In genomic region chr5:140227046-140227445, GRCh38 we compare ENCODE assay signal across 28 cellular contexts. TPM values are rescaled to one million over a fixed set of nuclear protein-coding genes. Genes with fewer than 3 reads are reported as not detected.
DNase-seq lines count a peak whose midpoint lies in the region; ATAC-seq, FAIRE-seq and TF ChIP-seq lines count a peak whose summit lies in the region.
"Had no signal": no experiment of that assay in that cellular context is flagged by ENCODE, and none has a peak within 500 bp of the region (broad histone marks: within the 10 kb centered on the region; RNA-seq: fewer than 3 reads in every experiment).

No MANE protein-coding gene starts in this region.

- H3K4me2 ChIP-seq in GM23338 (no peak overlapping the region), K562 (ENCODE audit: insufficient read depth, low read length) (no peak overlapping the region)

- CTCF ChIA-PET in Caco-2 (lab: Charles Lee), result interaction anchor here (0.8 to 1.1 kb wide), 3 partner anchors 11 to 57 kb away, joined by 4 to 9 read pairs (median 5); no protein-coding TSS in a partner anchor
- CTCF ChIA-PET in K562 (lab: Yijun Ruan, JAX; ENCODE audit: low intra/inter-chr PET ratio), result no interaction called here

- peaks cover 4% of the 10 kb centered on the region for H3K9me1 ChIP-seq in K562 (ENCODE audit: control insufficient read depth, insufficient read depth, low read length)

- TF ChIP-seq POLR2A in K562 (conservative IDR thresholded peaks at IDR 0.05), result no peak

- intact Hi-C loops in Caco-2 (cut with micrococcal nuclease; ENCODE audit: unreplicated experiment), result no loop called here
- intact Hi-C loops in K562 (cut with micrococcal nuclease), result loop anchor here (1.0 kb wide), 1 partner anchor 58 kb away; no protein-coding TSS in a partner anchor
- intact Hi-C loops in activated T-helper 1 cell treated with anti-CD3 and anti-CD28 coated beads, Interleukin-12 subunit alpha, Interleukin-12 subunit beta, Interleukin-2, Interleukin-4 antibody, amounts not matched to agents 30 ng/mL and 10 ng/mL and 1 ng/mL, durations not matched to agents 14 hours and 24 hours and 36 hours (cut with micrococcal nuclease), result no loop called here

- H2AFZ ChIP-seq in GM23338, result no peak overlapping the region
- H2AFZ ChIP-seq in K562 (ENCODE audit: low read depth, low read length), result no peak overlapping the region

- peak; percentile 64 for ATAC-seq in GM23338
- ATAC-seq in K562, result peak; percentile 35; the same call in 2 of the 3 replicates
- ATAC-seq in GM18517 (IDR thresholded peaks at IDR 0.05; ENCODE audit: unreplicated experiment), result no peak
- ATAC-seq in GM18511 (IDR thresholded peaks at IDR 0.05; ENCODE audit: unreplicated experiment), result no peak
- ATAC-seq: left cardiac atrium; SK-N-SH treated with all-trans-retinoic acid at 6 μM for 48 hours; stimulated activated naive B cell treated with anti-CD40 and anti-IgM and Interleukin-4, amounts not matched to agents 10 μg/mL and 1 μg/mL and 100 μg/mL, for 72 hours had no signal

- DNase-seq in Caco-2, result no peak
- DNase-seq in GM23338 (ENCODE audit: low spot score), result peak; percentile 58
- no peak for DNase-seq in K562 (ENCODE audit: extremely low read depth in 1 of 4, low spot score in 3 of 4)
- no peak for DNase-seq in nephron progenitor cell
- no peak for DNase-seq in stimulated activated CD8-positive, alpha-beta memory T cell treated with anti-CD3 and anti-CD28 coated beads, Interleukin-4, amount 100 ng/mL, for 48 hours
- DNase-seq in activated T-helper 1 cell treated with anti-CD3 and anti-CD28 coated beads, Interleukin-12 subunit alpha, Interleukin-12 subunit beta, Interleukin-2, Interleukin-4 antibody, amounts not matched to agents 30 ng/mL and 10 ng/mL and 1 ng/mL, durations not matched to agents 14 hours and 24 hours and 36 hours (ENCODE audit: low spot score), result no peak
- DNase-seq: activated CD4-positive, alpha-beta T cell treated with anti-CD3 and anti-CD28 coated beads, Interleukin-2, amount 10 ng/mL, durations not matched to agents 7 days and 5 days; caudate nucleus; dermis blood vessel endothelial cell; glutamatergic neuron; HCEC 1CT; left cardiac atrium; NCI-H1092; NCI-H2029; NCI-H226; NCI-H774; stimulated activated CD4-positive, alpha-beta T cell treated with anti-CD3 and anti-CD28 coated beads, Interleukin-4, amount 100 ng/mL, for 1 hour; stimulated activated naive B cell treated with anti-CD40 and anti-IgM and Interleukin-4, amounts not matched to agents 10 μg/mL and 1 μg/mL and 100 μg/mL, for 72 hours; T-helper 2 cell; testis; uterus had no signal

- H3K79me2 ChIP-seq in GM23338 (replicated peaks; ENCODE audit: insufficient read depth) (no peaks in the 10 kb centered on the region), K562 (ENCODE audit: control insufficient read depth, insufficient read depth, low read length) (peaks cover 34% of the 10 kb centered on the region)

- no peak for TF ChIP-seq EP300 in K562 (IDR thresholded peaks at IDR 0.05; ENCODE audit: low read length)

- WGBS in K562 (ENCODE audit: insufficient coverage, low coverage, missing lambda C conversion rate), result 73% methylated on average over 2 of the region's 2 CpGs

- peak in 1 of 2 experiments; percentile 7 for TF ChIP-seq CTCF in Caco-2 (IDR thresholded peaks at IDR 0.05; ENCODE audit: insufficient read depth in 1 of 2, low read depth in 1 of 2, low read length in 1 of 2, severe bottlenecking in 1 of 2, unreplicated experiment in 1 of 2)
- TF ChIP-seq CTCF in GM23338 (conservative IDR thresholded peaks at IDR 0.05; ENCODE audit: low read depth in 2 of 2), result peak; percentile 29 to 50; a peak in 2 of 4 replicates
- peak; percentile 29 to 41 (median 30); a peak in 5 of 6 replicates for TF ChIP-seq CTCF in K562 (IDR thresholded peaks at IDR 0.05 in 2 of 3, conservative IDR thresholded peaks at IDR 0.05 in 1 of 3; ENCODE audit: insufficient read depth in 2 of 3, low read depth in 1 of 3, low read length in 3 of 3)
- no peak for TF ChIP-seq CTCF in nephron progenitor cell (IDR thresholded peaks at IDR 0.05)

- no peaks in the 10 kb centered on the region for H3K27me3 ChIP-seq in Caco-2 (replicated peaks; ENCODE audit: control insufficient read depth, insufficient read depth, low read length)
- H3K27me3 ChIP-seq in GM23338 (ENCODE audit: insufficient read depth), result no peaks in the 10 kb centered on the region
- H3K27me3 ChIP-seq in K562 (ENCODE audit: control insufficient read depth in 2 of 2, insufficient read depth in 2 of 2, low read length in 2 of 2), result no peaks in the 10 kb centered on the region
- H3K27me3 ChIP-seq: testis, uterus had no signal

- H3K36me3 ChIP-seq in Caco-2 (ENCODE audit: control insufficient read depth, insufficient read depth, low read length) (peaks cover 3% of the 10 kb centered on the region), GM23338 (ENCODE audit: insufficient read depth) (no peaks in the 10 kb centered on the region), K562 (ENCODE audit: control insufficient read depth, insufficient read depth, low read length) (peaks cover 1% of the 10 kb centered on the region)
- H3K36me3 ChIP-seq: uterus had no signal

- peaks cover 5% of the 10 kb centered on the region for H3K36me3 Mint-ChIP-seq in Caco-2 (ENCODE audit: insufficient read depth, unreplicated experiment)
- no peaks in the 10 kb centered on the region for H3K36me3 Mint-ChIP-seq in GM23338 (ENCODE audit: low read depth)
- H3K36me3 Mint-ChIP-seq in nephron progenitor cell (ENCODE audit: low read depth), result no peaks in the 10 kb centered on the region
- no peaks in the 10 kb centered on the region for H3K36me3 Mint-ChIP-seq in activated T-helper 1 cell treated with anti-CD3 and anti-CD28 coated beads, Interleukin-12 subunit alpha, Interleukin-12 subunit beta, Interleukin-2, Interleukin-4 antibody, amounts not matched to agents 30 ng/mL and 10 ng/mL and 1 ng/mL, durations not matched to agents 14 hours and 24 hours and 36 hours (ENCODE audit: low read depth)
- H3K36me3 Mint-ChIP-seq: activated naive CD4-positive, alpha-beta T cell treated with anti-CD3 and anti-CD28 coated beads, Interleukin-2, amount 50 U/mL, for 24 hours had no signal

- H3K4me1 ChIP-seq in Caco-2 (peaks cover 19% of the 10 kb centered on the region), GM23338 (ENCODE audit: insufficient read depth) (no peaks in the 10 kb centered on the region), K562 (replicated peaks in 1 of 2; ENCODE audit: control insufficient read depth in 2 of 2, insufficient read depth in 2 of 2, low read length in 2 of 2) (peaks cover 6 to 25% of the 10 kb centered on the region in 2 experiments)
- H3K4me1 ChIP-seq: testis, uterus had no signal

- POLR2A ChIA-PET in Caco-2 (lab: Charles Lee), result no interaction called here
- POLR2A ChIA-PET in K562 (lab: Yijun Ruan, JAX), result interaction anchor here (0.5 to 0.9 kb wide), 3 partner anchors 18 to 127 kb away, joined by 3 to 4 read pairs (median 4); no protein-coding TSS in a partner anchor

- H3K4me1 Mint-ChIP-seq in Caco-2 (ENCODE audit: low read depth, unreplicated experiment) (peaks cover 31% of the 10 kb centered on the region), GM23338 (no peaks in the 10 kb centered on the region), nephron progenitor cell (peaks cover 5% of the 10 kb centered on the region)
- peaks cover 11% of the 10 kb centered on the region for H3K4me1 Mint-ChIP-seq in activated T-helper 1 cell treated with anti-CD3 and anti-CD28 coated beads, Interleukin-12 subunit alpha, Interleukin-12 subunit beta, Interleukin-2, Interleukin-4 antibody, amounts not matched to agents 30 ng/mL and 10 ng/mL and 1 ng/mL, durations not matched to agents 14 hours and 24 hours and 36 hours (ENCODE audit: low read depth)

- peak in 1 of 2 experiments; percentile 42; a peak in 2 of 4 replicates for TF ChIP-seq RAD21 in K562 (CRISPR knock-in tag; conservative IDR thresholded peaks at IDR 0.05 in 1 of 2, IDR thresholded peaks at IDR 0.05 in 1 of 2)

- peaks cover 7% of the 10 kb centered on the region for H3K9me3 Mint-ChIP-seq in Caco-2 (ENCODE audit: unreplicated experiment)
- H3K9me3 Mint-ChIP-seq in GM23338, result no peaks in the 10 kb centered on the region
- no peaks in the 10 kb centered on the region for H3K9me3 Mint-ChIP-seq in nephron progenitor cell
- H3K9me3 Mint-ChIP-seq in activated T-helper 1 cell treated with anti-CD3 and anti-CD28 coated beads, Interleukin-12 subunit alpha, Interleukin-12 subunit beta, Interleukin-2, Interleukin-4 antibody, amounts not matched to agents 30 ng/mL and 10 ng/mL and 1 ng/mL, durations not matched to agents 14 hours and 24 hours and 36 hours, result no peaks in the 10 kb centered on the region
- H3K9me3 Mint-ChIP-seq: activated CD4-positive, alpha-beta T cell treated with anti-CD3 and anti-CD28 coated beads, Interleukin-2, amount 10 ng/mL, durations not matched to agents 7 days and 5 days; activated naive CD4-positive, alpha-beta T cell treated with anti-CD3 and anti-CD28 coated beads, Interleukin-2, amount 50 U/mL, for 24 hours; stimulated activated naive B cell treated with anti-CD40 and anti-IgM and Interleukin-4, amounts not matched to agents 10 μg/mL and 1 μg/mL and 100 μg/mL, for 72 hours had no signal

- H4K20me1 ChIP-seq in GM23338 (replicated peaks; ENCODE audit: insufficient read depth), result no peaks in the 10 kb centered on the region; the same call in 1 of the 2 replicates
- 0 out of 2 replicates have a peak, but pooled peaks cover 3% of the 10 kb centered on the region for H4K20me1 ChIP-seq in K562 (replicated peaks; ENCODE audit: control insufficient read depth, insufficient read depth, low read length)

- BruUV-seq in Caco-2 (replicated peaks; lab: Mats Ljungman, UMichigan), result no TSS peak
- no TSS peak for BruUV-seq in K562 (replicated peaks; lab: Mats Ljungman, UMichigan)

- 0 out of 2 replicates have a peak, but pooled peaks cover 6% of the 10 kb centered on the region for H3K9me2 ChIP-seq in GM23338 (ENCODE audit: insufficient read depth)

- H3K9me3 ChIP-seq in Caco-2 (no peaks in the 10 kb centered on the region), K562 (replicated peaks; ENCODE audit: control insufficient read depth, insufficient read depth, low read depth, low read length) (no peaks in the 10 kb centered on the region)
- H3K9me3 ChIP-seq: testis, uterus had no signal

- no peaks in the 10 kb centered on the region for H3K27me3 Mint-ChIP-seq in Caco-2 (ENCODE audit: insufficient read depth, unreplicated experiment)
- peaks cover 2% of the 10 kb centered on the region for H3K27me3 Mint-ChIP-seq in GM23338 (ENCODE audit: insufficient read depth, low read depth, poor library complexity)
- H3K27me3 Mint-ChIP-seq in nephron progenitor cell (ENCODE audit: low read depth, poor library complexity), result no peaks in the 10 kb centered on the region
- H3K27me3 Mint-ChIP-seq in activated T-helper 1 cell treated with anti-CD3 and anti-CD28 coated beads, Interleukin-12 subunit alpha, Interleukin-12 subunit beta, Interleukin-2, Interleukin-4 antibody, amounts not matched to agents 30 ng/mL and 10 ng/mL and 1 ng/mL, durations not matched to agents 14 hours and 24 hours and 36 hours (ENCODE audit: insufficient read depth), result no peaks in the 10 kb centered on the region
- H3K27me3 Mint-ChIP-seq: activated CD4-positive, alpha-beta T cell treated with anti-CD3 and anti-CD28 coated beads, Interleukin-2, amount 10 ng/mL, durations not matched to agents 7 days and 5 days; activated naive CD4-positive, alpha-beta T cell treated with anti-CD3 and anti-CD28 coated beads, Interleukin-2, amount 50 U/mL, for 24 hours had no signal

- no peaks in the 10 kb centered on the region for H3F3A ChIP-seq in GM23338 (replicated peaks; ENCODE audit: low read depth)

- no peak overlapping the region for H3K4me3 ChIP-seq in Caco-2 (ENCODE audit: low read depth, low read length)
- no peak overlapping the region for H3K4me3 ChIP-seq in GM23338
- H3K4me3 ChIP-seq in K562, result no peak overlapping the region
- H3K4me3 ChIP-seq: testis, uterus had no signal

- H3K4me3 Mint-ChIP-seq in Caco-2 (ENCODE audit: unreplicated experiment) (no peak overlapping the region), GM23338 (no peak overlapping the region), nephron progenitor cell (no peak overlapping the region)
- no peak overlapping the region for H3K4me3 Mint-ChIP-seq in activated T-helper 1 cell treated with anti-CD3 and anti-CD28 coated beads, Interleukin-12 subunit alpha, Interleukin-12 subunit beta, Interleukin-2, Interleukin-4 antibody, amounts not matched to agents 30 ng/mL and 10 ng/mL and 1 ng/mL, durations not matched to agents 14 hours and 24 hours and 36 hours
- H3K4me3 Mint-ChIP-seq: activated CD4-positive, alpha-beta T cell treated with anti-CD3 and anti-CD28 coated beads, Interleukin-2, amount 10 ng/mL, durations not matched to agents 7 days and 5 days; activated naive CD4-positive, alpha-beta T cell treated with anti-CD3 and anti-CD28 coated beads, Interleukin-2, amount 50 U/mL, for 24 hours; CD14-positive monocyte; stimulated activated naive B cell treated with anti-CD40 and anti-IgM and Interleukin-4, amounts not matched to agents 10 μg/mL and 1 μg/mL and 100 μg/mL, for 72 hours had no signal

- H3K27ac ChIP-seq in GM23338 (ENCODE audit: low read depth) (no peak overlapping the region), K562 (ENCODE audit: extremely low read depth, low read depth, low read length) (no peak overlapping the region)
- H3K27ac ChIP-seq: HL-60, testis, uterus had no signal

- H3K27ac Mint-ChIP-seq in Caco-2 (ENCODE audit: unreplicated experiment), result peak overlapping the region; percentile 37
- H3K27ac Mint-ChIP-seq in GM23338, result no peak overlapping the region
- peak overlapping the region; percentile 74 for H3K27ac Mint-ChIP-seq in nephron progenitor cell
- no peak overlapping the region for H3K27ac Mint-ChIP-seq in activated T-helper 1 cell treated with anti-CD3 and anti-CD28 coated beads, Interleukin-12 subunit alpha, Interleukin-12 subunit beta, Interleukin-2, Interleukin-4 antibody, amounts not matched to agents 30 ng/mL and 10 ng/mL and 1 ng/mL, durations not matched to agents 14 hours and 24 hours and 36 hours
- H3K27ac Mint-ChIP-seq: activated CD4-positive, alpha-beta T cell treated with anti-CD3 and anti-CD28 coated beads, Interleukin-2, amount 10 ng/mL, durations not matched to agents 7 days and 5 days; activated naive CD4-positive, alpha-beta T cell treated with anti-CD3 and anti-CD28 coated beads, Interleukin-2, amount 50 U/mL, for 24 hours; stimulated activated naive B cell treated with anti-CD40 and anti-IgM and Interleukin-4, amounts not matched to agents 10 μg/mL and 1 μg/mL and 100 μg/mL, for 72 hours had no signal

- no peak for FAIRE-seq in K562 (lab: Jason Lieb, UNC)
- FAIRE-seq: GM18507 had no signal

- H3K9ac ChIP-seq in K562 (ENCODE audit: insufficient read depth in 1 of 2, low read depth in 2 of 2, low read length in 2 of 2), result no peak overlapping the region; a peak in 1 of 4 replicates

- in situ Hi-C loops in K562 (cut with MboI), result no loop called here

RNA-seq across cellular contexts. Expression of gene CYSTM1, which starts 52.1 kb away (rescaled TPM):
- total RNA-seq in Caco-2 (2022) (93.5 and 102 TPM in 2 replicates), K562 (2014; rRNA removed) (76.1 and 127 TPM in 2 replicates), K562 (2014; rRNA removed; fragmentation: Illumina TruSeq; extraction: Trizol) (66.6 and 94.6 TPM in 2 replicates), K562 (2015; rRNA removed; fragmentation: Illumina TruSeq; extraction: Trizol) (118 and 129 TPM in 2 replicates), K562 (2021) (76.2 and 86.6 TPM in 2 replicates)
- 14.4 and 15.0 TPM in 2 replicates for total RNA-seq in GM23338 (2014; rRNA removed; shearing (Covaris generic))
- polyA plus RNA-seq in GM23338 (2016; fragmentation: Nextera tagmentation; extraction: Ambion mirVana) (42.3 and 46.0 TPM in 2 replicates), K562 (2011; rRNA removed) (92.8 and 98.2 TPM in 2 replicates), K562 (2014; fragmentation: Illumina TruSeq; extraction: Trizol) (139 and 150 TPM in 2 replicates), K562 (2014; fragmentation: Nextera tagmentation; extraction: Ambion mirVana) (100 to 1,000 TPM; 363 to 422 TPM), K562 (2014; rRNA removed) (108 and 126 TPM in 2 replicates)
- 8.9 and 10.7 TPM in 2 replicates for total RNA-seq in K562 (2011; cell fraction: chromatin; rRNA removed; ENCODE audit: low replicate concordance)
- 20.3 and 25.2 TPM in 2 replicates for total RNA-seq in K562 (2011; cell fraction: nucleolus; rRNA removed)
- 20.1 and 20.5 TPM in 2 replicates for total RNA-seq in K562 (2011; cell fraction: nucleoplasm; rRNA removed)
- polyA plus RNA-seq in K562 (2011; cell fraction: cytosol; rRNA removed), result 97.9 and 207 TPM in 2 replicates
- polyA plus RNA-seq in K562 (2011; cell fraction: nucleus; rRNA removed), result 39.9 and 50.7 TPM in 2 replicates
- polyA plus RNA-seq in K562 (2012), result 136 and 260 TPM in 2 replicates
- polyA minus RNA-seq in K562 (2011; rRNA and poly(A)+ RNA removed), result 31.6 and 43.3 TPM in 2 replicates
- 48.6 and 56.5 TPM in 2 replicates for polyA minus RNA-seq in K562 (2011; cell fraction: cytosol; rRNA and poly(A)+ RNA removed)
- 22.5 and 23.8 TPM in 2 replicates for polyA minus RNA-seq in K562 (2011; cell fraction: nucleus; rRNA and poly(A)+ RNA removed)
- total RNA-seq in activated T-helper 1 cell treated with anti-CD3 and anti-CD28 coated beads, Interleukin-12 subunit alpha, Interleukin-12 subunit beta, Interleukin-2, Interleukin-4 antibody, amounts not matched to agents 30 ng/mL and 10 ng/mL and 1 ng/mL, durations not matched to agents 14 hours and 24 hours and 36 hours, result 16.6 and 17.2 TPM in 2 replicates

Comparison
In these comparisons a context has a peak if more than half of its experiments do, and no peak if none do; other contexts are left out.
1. H3K27ac Mint-ChIP-seq: peak in Caco-2 (single experiment) and nephron progenitor cell (single experiment); none in GM23338 (single experiment) and activated T-helper 1 cell treated with anti-CD3 and anti-CD28 coated beads, Interleukin-12 subunit alpha, Interleukin-12 subunit beta, Interleukin-2, Interleukin-4 antibody, amounts not matched to agents 30 ng/mL and 10 ng/mL and 1 ng/mL, durations not matched to agents 14 hours and 24 hours and 36 hours (single experiment).
2. ATAC-seq: peak in GM23338 (single experiment) and K562 (single experiment); none in GM18517 (single experiment) and GM18511 (single experiment).